12 cellular contexts compared by ENCODE assay signal in the genomic region with DNA sequence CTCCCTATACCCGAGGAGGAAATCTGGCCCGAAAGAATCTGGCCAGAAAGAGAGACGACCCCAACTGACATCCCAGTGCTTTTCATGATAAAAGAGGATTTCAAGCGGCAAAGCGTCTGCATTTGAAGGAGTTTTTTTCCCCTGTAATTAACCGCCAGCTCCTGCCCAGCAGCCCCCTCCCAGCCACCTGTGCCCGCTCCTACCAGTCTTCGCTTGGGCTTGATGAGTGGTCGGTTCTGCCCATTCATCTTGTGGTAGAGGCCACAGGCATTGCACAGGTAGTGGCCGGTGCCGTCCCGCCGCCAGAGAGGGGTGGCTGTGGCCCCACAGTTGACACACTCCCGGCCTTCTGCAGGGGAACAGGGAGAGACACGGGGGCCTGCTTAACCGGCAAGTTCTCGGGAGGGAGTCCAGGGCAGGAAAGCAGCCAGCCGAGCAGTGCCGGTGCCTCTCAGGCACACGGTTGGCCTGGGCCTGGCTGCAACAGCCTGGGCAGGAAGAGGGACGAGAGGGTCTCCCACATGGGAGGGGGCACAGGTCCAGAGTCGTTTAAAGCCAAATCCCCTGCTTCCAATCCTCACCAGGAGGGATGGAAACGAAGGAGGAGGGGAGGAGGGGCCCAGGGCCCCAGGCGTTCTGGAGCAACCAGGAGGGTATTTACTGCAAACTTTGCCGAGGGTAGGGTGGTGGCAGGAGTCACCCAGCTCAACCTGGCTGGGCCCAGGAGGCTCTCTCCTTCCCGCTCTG. TPM values are rescaled to one million over a fixed set of nuclear protein-coding genes. Genes with fewer than 3 reads are reported as not detected.
DNase-seq lines count a peak whose midpoint lies in the region; TF ChIP-seq lines count a peak whose summit lies in the region.
"Had no signal": no experiment of that assay in that cellular context is flagged by ENCODE, and none has a peak within 500 bp of the region (broad histone marks: within the 10 kb centered on the region; RNA-seq: fewer than 3 reads in every experiment).

No MANE protein-coding gene starts in this region.

- no peak overlapping the region for H3K9ac ChIP-seq in endodermal cell (ENCODE audit: extremely low read depth, low read length, poor library complexity, severe bottlenecking)

- H3K9me3 ChIP-seq in endodermal cell (ENCODE audit: control insufficient read depth, low read length), result no peaks in the 10 kb centered on the region

- H3K4me3 ChIP-seq in AG04449 (ENCODE audit: low read depth, low read length) (peak overlapping the region; percentile 26), HFF-Myc (replicated peaks; ENCODE audit: low read depth, low read length) (peak overlapping the region; percentile 94), endodermal cell (ENCODE audit: low read length) (peak overlapping the region; percentile 48)

- no peaks in the 10 kb centered on the region for H3K36me3 ChIP-seq in endodermal cell (ENCODE audit: control insufficient read depth, insufficient read depth, low read length)

- peaks cover 35% of the 10 kb centered on the region for H3K4me1 Mint-ChIP-seq in endodermal cell
- H3K4me1 Mint-ChIP-seq in nephron progenitor cell, result peaks cover 52% of the 10 kb centered on the region

- WGBS in endodermal cell (ENCODE audit: insufficient coverage in 1 of 2, insufficient read length in 1 of 2), 2 experiments, result 7 to 21% methylated on average over 11 to 26 of the region's 26 CpGs

- H3K27ac ChIP-seq in endodermal cell (ENCODE audit: low read depth, low read length), result no peak overlapping the region

- H3K9me3 Mint-ChIP-seq in endodermal cell (no peaks in the 10 kb centered on the region), nephron progenitor cell (no peaks in the 10 kb centered on the region)

- no peak overlapping the region for H3K27ac Mint-ChIP-seq in endodermal cell
- no peak overlapping the region for H3K27ac Mint-ChIP-seq in nephron progenitor cell

- TF ChIP-seq CTCF in AG04449 (IDR thresholded peaks at IDR 0.05; ENCODE audit: insufficient read depth, low read length, missing control alignments), result no peak
- no peak for TF ChIP-seq CTCF in HFF-Myc (IDR thresholded peaks at IDR 0.05; ENCODE audit: low read depth, low read length, missing control alignments)
- TF ChIP-seq CTCF in endodermal cell (conservative IDR thresholded peaks at IDR 0.05), result no peak
- TF ChIP-seq CTCF in nephron progenitor cell (IDR thresholded peaks at IDR 0.05), result no peak

- peaks cover 13% of the 10 kb centered on the region for H3K4me1 ChIP-seq in endodermal cell (ENCODE audit: control insufficient read depth, insufficient read depth, low read length)

- POLR2A ChIA-PET in AG04449 (lab: Yijun Ruan, JAX), result interaction anchor here (1.1 kb wide), 1 partner anchor 58 kb away, joined by 4 read pairs; no protein-coding TSS in a partner anchor

- H3K27me3 Mint-ChIP-seq in endodermal cell (ENCODE audit: insufficient read depth), result peaks cover 99% of the 10 kb centered on the region
- H3K27me3 Mint-ChIP-seq in nephron progenitor cell (ENCODE audit: low read depth, poor library complexity), result peaks cover 100% of the 10 kb centered on the region

- peak overlapping the region; percentile 19 for H3K4me3 Mint-ChIP-seq in endodermal cell
- H3K4me3 Mint-ChIP-seq in nephron progenitor cell, result peak overlapping the region; percentile 48

- CTCF ChIA-PET in AG04449 (lab: Yijun Ruan, JAX), result interaction anchor here (0.8 to 4.0 kb wide), 11 partner anchors 11 to 388 kb away, joined by 3 to 29 read pairs (median 6); no protein-coding TSS in a partner anchor

- H3K36me3 Mint-ChIP-seq in endodermal cell (ENCODE audit: low read depth) (no peaks in the 10 kb centered on the region), nephron progenitor cell (ENCODE audit: low read depth) (no peaks in the 10 kb centered on the region)

- H3K27me3 ChIP-seq in endodermal cell (ENCODE audit: control insufficient read depth, insufficient read depth, low read length, poor library complexity, severe bottlenecking), result peaks cover 100% of the 10 kb centered on the region

- DNase-seq in AG04449 (ENCODE audit: low read depth, low spot score), result no peak
- DNase-seq in HFF-Myc (ENCODE audit: extremely low read depth, low read depth), result no peak
- DNase-seq in endodermal cell, result peak; percentile 78
- no peak for DNase-seq in nephron progenitor cell
- no peak for DNase-seq in HuH-7.5 (ENCODE audit: low spot score)
- no peak for DNase-seq in UCSD-AML1 (lab: John Stamatoyannopoulos, UW; ENCODE audit: unreplicated experiment)
- DNase-seq in ecto neural progenitor cell (ENCODE audit: low spot score), result no peak
- DNase-seq in GDM1 (lab: John Stamatoyannopoulos, UW), result no peak
- DNase-seq: NCI-H1092 treated with DMSO at 0.1 percent for 48 hours had no signal

RNA-seq across cellular contexts. Expression of gene GATA2, which starts 9.2 kb away (rescaled TPM):
- 1 to 10 TPM; 1.2 to 1.6 TPM for total RNA-seq in endodermal cell
- polyA plus RNA-seq in endodermal cell (2013, experiment 1 of 2), result 4.4 TPM
- polyA plus RNA-seq in endodermal cell (2013, experiment 2 of 2), result 3.9 TPM

RNA-seq across cellular contexts. Expression of gene DNAJB8, which starts 17.1 kb away (rescaled TPM):
- not detected for total RNA-seq in endodermal cell
- polyA plus RNA-seq in endodermal cell (2013, experiment 1 of 2), result not detected
- not detected for polyA plus RNA-seq in endodermal cell (2013, experiment 2 of 2)
- total RNA-seq: glomerular endothelial cell, renal cortical epithelial cell, subcutaneous adipose tissue had no signal

Comparison
In these comparisons a context has a peak if more than half of its experiments do, and no peak if none do; other contexts are left out.
1. H3K4me3 ChIP-seq: peak in every context shown above with its lines; median percentile 94 in HFF-Myc; 48 in endodermal cell; 26 in AG04449.